In genomic region chr4:187017156-187017555, GRCh38 we compare ENCODE assay signal across 1 cellular context.
TF ChIP-seq lines count a peak whose summit lies in the region.

No MANE protein-coding gene starts in this region.

TF ChIP-seq in GM23338, 12 proteins besides CTCF, POLR2A, EP300 and RAD21 (continued from another document):
- no peak for TF ChIP-seq ZNF462 (CRISPR knock-in tag; IDR thresholded peaks at IDR 0.05)
- TF ChIP-seq CREB1 (CRISPR knock-in tag; IDR thresholded peaks at IDR 0.05; ENCODE audit: low read depth) = no peak
- TF ChIP-seq JUNB (IDR thresholded peaks at IDR 0.05; ENCODE audit: unreplicated experiment) = no peak
- no peak for TF ChIP-seq EZH2phosphoT487 (IDR thresholded peaks at IDR 0.05; ENCODE audit: unreplicated experiment)
- no peak for TF ChIP-seq NANOG (IDR thresholded peaks at IDR 0.05; ENCODE audit: borderline replicate concordance)
- TF ChIP-seq ETS1 (IDR thresholded peaks at IDR 0.05) = no peak
- no peak for TF ChIP-seq STAT1 (IDR thresholded peaks at IDR 0.05; ENCODE audit: unreplicated experiment)
TF ChIP-seq in GM23338: peak in this region for 0.
